Comparison of ENCODE assay signal across 1 cellular context in genomic region chr7:40755438-40755837, GRCh38.
A peak's percentile ranks its signal among the peaks of the same experiment; 100 is the strongest.
TF ChIP-seq lines count a peak whose summit lies in the region.

No MANE protein-coding gene starts in this region.

TF ChIP-seq in HepG2, 621 proteins besides CTCF, POLR2A, EP300 and RAD21 (continued from another document and continues in another):
- peak; percentile 91 for TF ChIP-seq MLXIP (CRISPR knock-in tag; IDR thresholded peaks at IDR 0.05; ENCODE audit: borderline replicate concordance)
- no peak for TF ChIP-seq ZNF569 (CRISPR knock-in tag; IDR thresholded peaks at IDR 0.05; ENCODE audit: borderline replicate concordance)
- no peak for TF ChIP-seq SNAPC5 (CRISPR knock-in tag; IDR thresholded peaks at IDR 0.05; ENCODE audit: borderline replicate concordance)
- TF ChIP-seq NFYB (CRISPR knock-in tag; IDR thresholded peaks at IDR 0.05), result no peak
- no peak for TF ChIP-seq TAF1 (CRISPR knock-in tag; IDR thresholded peaks at IDR 0.05)
- peak; percentile 37; the same call in 1 of the 2 replicates for TF ChIP-seq ZNF232 (CRISPR knock-in tag; IDR thresholded peaks at IDR 0.05; ENCODE audit: borderline replicate concordance)
- peak; percentile 91 for TF ChIP-seq MED1 (CRISPR knock-in tag; IDR thresholded peaks at IDR 0.05)
- TF ChIP-seq RFX3 (CRISPR knock-in tag; IDR thresholded peaks at IDR 0.05), result no peak
- 0 out of 2 replicates have a peak, but pooled peaks have one; percentile 50 for TF ChIP-seq MBD4 (IDR thresholded peaks at IDR 0.05; ENCODE audit: borderline replicate concordance, low read length)
- no peak for TF ChIP-seq THAP8 (CRISPR knock-in tag; IDR thresholded peaks at IDR 0.05; ENCODE audit: borderline replicate concordance)
- TF ChIP-seq ZBTB20 (CRISPR knock-in tag; IDR thresholded peaks at IDR 0.05; ENCODE audit: borderline replicate concordance, low read depth), result no peak
- no peak for TF ChIP-seq ZNF253 (CRISPR knock-in tag; IDR thresholded peaks at IDR 0.05; ENCODE audit: borderline replicate concordance)
- TF ChIP-seq HMG20A (CRISPR knock-in tag; IDR thresholded peaks at IDR 0.05; ENCODE audit: borderline replicate concordance), result peak; percentile 89; the same call in 1 of the 2 replicates
- peak; percentile 97 for TF ChIP-seq ZNF644 (CRISPR knock-in tag; IDR thresholded peaks at IDR 0.05; ENCODE audit: low read depth)
- TF ChIP-seq CREB1 (IDR thresholded peaks at IDR 0.05), result no peak
- peak; percentile 67 for TF ChIP-seq CREB1 (CRISPR knock-in tag; IDR thresholded peaks at IDR 0.05)
- no peak for TF ChIP-seq IKZF1 (IDR thresholded peaks at IDR 0.05)
- TF ChIP-seq ZBTB4 (CRISPR knock-in tag; IDR thresholded peaks at IDR 0.05; ENCODE audit: borderline replicate concordance), result no peak
- TF ChIP-seq ZNF766 (CRISPR knock-in tag; IDR thresholded peaks at IDR 0.05; ENCODE audit: borderline replicate concordance), result no peak
- TF ChIP-seq DDIT3 (CRISPR knock-in tag; IDR thresholded peaks at IDR 0.05), result no peak
- TF ChIP-seq HNRNPL (IDR thresholded peaks at IDR 0.05; ENCODE audit: low read depth, low read length), result no peak
- peak; percentile 18 for TF ChIP-seq SKI (IDR thresholded peaks at IDR 0.05; ENCODE audit: partially characterized antibody)
- peak in 1 of 2 experiments; percentile 42; a peak in 1 of 4 replicates for TF ChIP-seq KLF16 (CRISPR knock-in tag; IDR thresholded peaks at IDR 0.05)
- no peak for TF ChIP-seq ZNF142 (CRISPR knock-in tag; IDR thresholded peaks at IDR 0.05)
- no peak for TF ChIP-seq NPAS2 (CRISPR knock-in tag; IDR thresholded peaks at IDR 0.05; ENCODE audit: borderline replicate concordance)
- no peak for TF ChIP-seq NR2F1 (CRISPR knock-in tag; IDR thresholded peaks at IDR 0.05)
- TF ChIP-seq BRF2 (CRISPR knock-in tag; IDR thresholded peaks at IDR 0.05), result no peak
- no peak for TF ChIP-seq IRF1 (CRISPR knock-in tag; IDR thresholded peaks at IDR 0.05; ENCODE audit: low read depth)
- TF ChIP-seq TRAFD1 (CRISPR knock-in tag; IDR thresholded peaks at IDR 0.05; ENCODE audit: borderline replicate concordance), result no peak
- 0 out of 2 replicates have a peak, but pooled peaks have one; percentile 29 for TF ChIP-seq ZNF629 (CRISPR knock-in tag; conservative IDR thresholded peaks at IDR 0.05)
- TF ChIP-seq ZNF747 (CRISPR knock-in tag; IDR thresholded peaks at IDR 0.05; ENCODE audit: borderline replicate concordance), result no peak
- no peak for TF ChIP-seq JUN (CRISPR knock-in tag; IDR thresholded peaks at IDR 0.05)
- peak; percentile 48; the same call in 1 of the 2 replicates for TF ChIP-seq LCORL (IDR thresholded peaks at IDR 0.05)
- TF ChIP-seq LCORL (CRISPR knock-in tag; IDR thresholded peaks at IDR 0.05), result peak; percentile 66
- TF ChIP-seq SIX4 (CRISPR knock-in tag; IDR thresholded peaks at IDR 0.05), result 0 out of 2 replicates have a peak, but pooled peaks have one; percentile 33
- no peak for TF ChIP-seq ZNF468 (CRISPR knock-in tag; IDR thresholded peaks at IDR 0.05)
- no peak for TF ChIP-seq ZNF256 (CRISPR knock-in tag; conservative IDR thresholded peaks at IDR 0.05)
- TF ChIP-seq ATF3 (CRISPR knock-in tag; IDR thresholded peaks at IDR 0.05), result no peak
- peak; percentile 78; the same call in 1 of the 2 replicates for TF ChIP-seq HOXA3 (CRISPR knock-in tag; IDR thresholded peaks at IDR 0.05)
- no peak for TF ChIP-seq MXD1 (CRISPR knock-in tag; IDR thresholded peaks at IDR 0.05)
- TF ChIP-seq ASH2L (IDR thresholded peaks at IDR 0.05; ENCODE audit: insufficient read length, low read depth, low read length), result peak; percentile 49
- no peak for TF ChIP-seq ZFP37 (CRISPR knock-in tag; IDR thresholded peaks at IDR 0.05; ENCODE audit: borderline replicate concordance)
- TF ChIP-seq KLF12 (CRISPR knock-in tag; IDR thresholded peaks at IDR 0.05; ENCODE audit: borderline replicate concordance), result no peak
- no peak for TF ChIP-seq HDAC6 (IDR thresholded peaks at IDR 0.05; ENCODE audit: low read depth, low read length)
- TF ChIP-seq CREM (IDR thresholded peaks at IDR 0.05), result peak; percentile 62; the same call in 1 of the 2 replicates
- TF ChIP-seq CREM (CRISPR knock-in tag; IDR thresholded peaks at IDR 0.05), result no peak
- no peak for TF ChIP-seq ZNF20 (CRISPR knock-in tag; IDR thresholded peaks at IDR 0.05)
- TF ChIP-seq DR1 (CRISPR knock-in tag; IDR thresholded peaks at IDR 0.05), result no peak
